9 cellular contexts compared by ENCODE assay signal in genomic region chr3:5191555-5192304, GRCh38. TPM values are rescaled to one million over a fixed set of nuclear protein-coding genes. Genes with fewer than 3 reads are reported as not detected.
A peak's percentile ranks its signal among the peaks of the same experiment; 100 is the strongest.
DNase-seq lines count a peak whose midpoint lies in the region; ATAC-seq and TF ChIP-seq lines count a peak whose summit lies in the region.
"Had no signal": no experiment of that assay in that cellular context is flagged by ENCODE, and none has a peak within 500 bp of the region (broad histone marks: within the 10 kb centered on the region; RNA-seq: fewer than 3 reads in every experiment).

No MANE protein-coding gene starts in this region.

- peak overlapping the region; percentile 19 to 86 (median 78) for H3K27ac Mint-ChIP-seq in CD8-positive, alpha-beta memory T cell

- DNase-seq in CD8-positive, alpha-beta memory T cell: no peak
- DNase-seq in Panc1 (ENCODE audit: low read depth, low spot score) (no peak), GM13977 (ENCODE audit: low spot score) (no peak), prostate gland (ENCODE audit: low spot score) (no peak)
- DNase-seq: NCI-H187 had no signal

- H3K9me3 ChIP-seq in CD8-positive, alpha-beta memory T cell (ENCODE audit: low read length): no peaks in the 10 kb centered on the region
- no peaks in the 10 kb centered on the region for H3K9me3 ChIP-seq in Panc1 (ENCODE audit: control insufficient read depth, insufficient read depth, low read depth, low read length)
- H3K9me3 ChIP-seq in liver (ENCODE audit: control insufficient read depth in 4 of 4, low read length in 3 of 4): no peaks in the 10 kb centered on the region
- no peaks in the 10 kb centered on the region for H3K9me3 ChIP-seq in prostate gland

- H3K4me3 Mint-ChIP-seq in CD8-positive, alpha-beta memory T cell: peak overlapping the region; percentile 38 to 82 (median 58)

- POLR2A ChIA-PET in CD8-positive, alpha-beta memory T cell (lab: Charles Lee): no interaction called here
- POLR2A ChIA-PET in Panc1 (lab: Charles Lee): no interaction called here

- peak overlapping the region; percentile 23 for H3K4me3 ChIP-seq in CD8-positive, alpha-beta memory T cell (ENCODE audit: low read length)
- H3K4me3 ChIP-seq in Panc1 (ENCODE audit: low read depth in 2 of 2, low read length in 2 of 2) (no peak overlapping the region), liver (ENCODE audit: low read depth in 1 of 3, low read length in 3 of 3) (no peak overlapping the region), prostate gland (no peak overlapping the region)

- H3K36me3 Mint-ChIP-seq in CD8-positive, alpha-beta memory T cell: peaks cover 0 to 45% (median 5%) of the 10 kb centered on the region in 3 donors

- H3K27me3 ChIP-seq in CD8-positive, alpha-beta memory T cell (ENCODE audit: insufficient read depth, low read length, poor library complexity, severe bottlenecking): no peaks in the 10 kb centered on the region
- H3K27me3 ChIP-seq in Panc1 (ENCODE audit: control insufficient read depth, insufficient read depth, low read length) (no peaks in the 10 kb centered on the region), liver (ENCODE audit: control insufficient read depth in 4 of 4, insufficient read depth in 4 of 4, low read length in 3 of 4) (no peaks in the 10 kb centered on the region), prostate gland (replicated peaks; ENCODE audit: insufficient read depth) (no peaks in the 10 kb centered on the region)

- peaks cover 69 to 74% (median 70%) of the 10 kb centered on the region in 3 donors for H3K4me1 Mint-ChIP-seq in CD8-positive, alpha-beta memory T cell

- intact Hi-C loops in Panc1 (cut with micrococcal nuclease; ENCODE audit: unreplicated experiment) (no loop called here), prostate gland (cut with DNase I) (no loop called here)

- WGBS in liver: 68% methylated on average over 5 of the region's 5 CpGs
- 71% methylated on average over 5 of the region's 5 CpGs for WGBS in prostate gland

- BruUV-seq in Panc1 (replicated peaks; lab: Mats Ljungman, UMichigan): no TSS peak

- H3K9me3 Mint-ChIP-seq in CD8-positive, alpha-beta memory T cell: no peaks in the 10 kb centered on the region

- H3K9ac ChIP-seq in liver (ENCODE audit: low read depth in 1 of 2, low read length in 2 of 2): no peak overlapping the region

- ATAC-seq in Panc1: no peak
- ATAC-seq in HG03095 (IDR thresholded peaks at IDR 0.05; ENCODE audit: unreplicated experiment): no peak
- ATAC-seq in HG03045 (IDR thresholded peaks at IDR 0.05; ENCODE audit: unreplicated experiment): no peak

- H3K4me1 ChIP-seq in CD8-positive, alpha-beta memory T cell (ENCODE audit: insufficient read depth, low read length): peaks cover 63% of the 10 kb centered on the region
- H3K4me1 ChIP-seq in Panc1 (ENCODE audit: control insufficient read depth, insufficient read depth, low read length): peaks cover 22% of the 10 kb centered on the region; the same call in 1 of the 2 replicates
- peaks cover 13 to 48% (median 24%) of the 10 kb centered on the region in 4 donors for H3K4me1 ChIP-seq in liver (ENCODE audit: control insufficient read depth in 4 of 4, insufficient read depth in 4 of 4, low read length in 3 of 4)
- H3K4me1 ChIP-seq in prostate gland (replicated peaks): no peaks in the 10 kb centered on the region

- no peak for TF ChIP-seq CTCF in Panc1 (IDR thresholded peaks at IDR 0.05)
- TF ChIP-seq CTCF in liver (IDR thresholded peaks at IDR 0.05; ENCODE audit: low read depth, low read length, missing input control): no peak
- no peak for TF ChIP-seq CTCF in GM13977 (IDR thresholded peaks at IDR 0.05; ENCODE audit: extremely low read depth, insufficient read depth, missing control alignments)
- no peak for TF ChIP-seq CTCF in prostate gland (IDR thresholded peaks at IDR 0.05)

- H3K36me3 ChIP-seq in CD8-positive, alpha-beta memory T cell (ENCODE audit: insufficient read depth, low read length): peaks cover 5% of the 10 kb centered on the region
- H3K36me3 ChIP-seq in Panc1 (ENCODE audit: control insufficient read depth, insufficient read depth, low read length) (no peaks in the 10 kb centered on the region; the same call in 1 of the 2 replicates), liver (ENCODE audit: control insufficient read depth in 4 of 4, insufficient read depth in 3 of 4, low read depth in 1 of 4, low read length in 3 of 4) (peaks cover 0 to 9% (median 3%) of the 10 kb centered on the region in 4 donors), prostate gland (no peaks in the 10 kb centered on the region)

- peak; percentile 51 for TF ChIP-seq POLR2A in GM18951 (IDR thresholded peaks at IDR 0.05; ENCODE audit: extremely low read depth, insufficient read depth, insufficient read length)
- no peak for TF ChIP-seq POLR2A in prostate gland (IDR thresholded peaks at IDR 0.05)

- CTCF ChIA-PET in CD8-positive, alpha-beta memory T cell (lab: Charles Lee): no interaction called here
- CTCF ChIA-PET in Panc1 (lab: Charles Lee): no interaction called here

- in situ Hi-C loops in GM18951 (cut with MboI; ENCODE audit: low sequenced_read_pairs, unreplicated experiment): no loop called here
- in situ Hi-C loops in Panc1 (cut with HindIII; ENCODE audit: low pct_unique_long_range_greater_than_20kb, low sequenced_read_pairs): no loop called here
- in situ Hi-C loops in GM13977 (cut with MboI; ENCODE audit: low pct_unique_long_range_greater_than_20kb, low sequenced_read_pairs, unreplicated experiment): loop anchor here (10.0 kb wide), 1 partner anchor 57 kb away; no protein-coding TSS in a partner anchor

- H3K27me3 Mint-ChIP-seq in CD8-positive, alpha-beta memory T cell: no peaks in the 10 kb centered on the region

- TF ChIP-seq RAD21 in liver (IDR thresholded peaks at IDR 0.05): no peak

- no peak overlapping the region for H3K27ac ChIP-seq in CD8-positive, alpha-beta memory T cell (ENCODE audit: low read depth, low read length)
- H3K27ac ChIP-seq in Panc1 (ENCODE audit: low read length): peak overlapping the region; percentile 23; the same call in 1 of the 2 replicates
- peak overlapping the region in 1 of 2 donors; percentile 27 for H3K27ac ChIP-seq in liver (ENCODE audit: low read depth in 1 of 2, low read length in 2 of 2)
- H3K27ac ChIP-seq in prostate gland: no peak overlapping the region

TF ChIP-seq in liver, 16 proteins besides CTCF, POLR2A, EP300 and RAD21 (continues in another document):
- TF ChIP-seq RXRA (IDR thresholded peaks at IDR 0.05) (no peak), FOXA2 (IDR thresholded peaks at IDR 0.05) (no peak), NR2F2 (IDR thresholded peaks at IDR 0.05) (no peak), ZBTB33 (IDR thresholded peaks at IDR 0.05) (no peak), TAF1 (conservative IDR thresholded peaks at IDR 0.05) (no peak), FOXA1 (IDR thresholded peaks at IDR 0.05) (no peak), HNF4A (conservative IDR thresholded peaks at IDR 0.05) (no peak), HNF4G (IDR thresholded peaks at IDR 0.05) (no peak), JUND (IDR thresholded peaks at IDR 0.05) (peak in 1 of 2 donors; percentile 3), YY1 (IDR thresholded peaks at IDR 0.05) (peak; percentile 53), EGR1 (IDR thresholded peaks at IDR 0.05; ENCODE audit: low read depth in 2 of 2) (no peak), ATF3 (IDR thresholded peaks at IDR 0.05) (no peak)
- TF ChIP-seq, protein P1, sequence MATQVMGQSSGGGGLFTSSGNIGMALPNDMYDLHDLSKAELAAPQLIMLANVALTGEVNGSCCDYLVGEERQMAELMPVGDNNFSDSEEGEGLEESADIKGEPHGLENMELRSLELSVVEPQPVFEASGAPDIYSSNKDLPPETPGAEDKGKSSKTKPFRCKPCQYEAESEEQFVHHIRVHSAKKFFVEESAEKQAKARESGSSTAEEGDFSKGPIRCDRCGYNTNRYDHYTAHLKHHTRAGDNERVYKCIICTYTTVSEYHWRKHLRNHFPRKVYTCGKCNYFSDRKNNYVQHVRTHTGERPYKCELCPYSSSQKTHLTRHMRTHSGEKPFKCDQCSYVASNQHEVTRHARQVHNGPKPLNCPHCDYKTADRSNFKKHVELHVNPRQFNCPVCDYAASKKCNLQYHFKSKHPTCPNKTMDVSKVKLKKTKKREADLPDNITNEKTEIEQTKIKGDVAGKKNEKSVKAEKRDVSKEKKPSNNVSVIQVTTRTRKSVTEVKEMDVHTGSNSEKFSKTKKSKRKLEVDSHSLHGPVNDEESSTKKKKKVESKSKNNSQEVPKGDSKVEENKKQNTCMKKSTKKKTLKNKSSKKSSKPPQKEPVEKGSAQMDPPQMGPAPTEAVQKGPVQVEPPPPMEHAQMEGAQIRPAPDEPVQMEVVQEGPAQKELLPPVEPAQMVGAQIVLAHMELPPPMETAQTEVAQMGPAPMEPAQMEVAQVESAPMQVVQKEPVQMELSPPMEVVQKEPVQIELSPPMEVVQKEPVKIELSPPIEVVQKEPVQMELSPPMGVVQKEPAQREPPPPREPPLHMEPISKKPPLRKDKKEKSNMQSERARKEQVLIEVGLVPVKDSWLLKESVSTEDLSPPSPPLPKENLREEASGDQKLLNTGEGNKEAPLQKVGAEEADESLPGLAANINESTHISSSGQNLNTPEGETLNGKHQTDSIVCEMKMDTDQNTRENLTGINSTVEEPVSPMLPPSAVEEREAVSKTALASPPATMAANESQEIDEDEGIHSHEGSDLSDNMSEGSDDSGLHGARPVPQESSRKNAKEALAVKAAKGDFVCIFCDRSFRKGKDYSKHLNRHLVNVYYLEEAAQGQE (IDR thresholded peaks at IDR 0.05): no peak

RNA-seq across cellular contexts. Expression of gene EDEM1, which starts 4.2 kb away (rescaled TPM):
- 100 to 1,000 TPM; 120 to 121 TPM for total RNA-seq in CD8-positive, alpha-beta memory T cell
- 39.7 TPM for polyA plus RNA-seq in CD8-positive, alpha-beta memory T cell
- total RNA-seq in Panc1 (2021; ENCODE audit: unreplicated experiment) (44.6 TPM), liver (10 to 100 TPM; 22.0 to 97.5 TPM), prostate gland (10 to 100 TPM; 40.5 to 63.1 TPM)
- 14.6 TPM for polyA plus RNA-seq in Panc1 (2012; ENCODE audit: insufficient read length)
- 10 to 100 TPM; 20.4 to 43.8 TPM for polyA plus RNA-seq in liver
